ENCODE assay signal across 11 cellular contexts in the genomic region with DNA sequence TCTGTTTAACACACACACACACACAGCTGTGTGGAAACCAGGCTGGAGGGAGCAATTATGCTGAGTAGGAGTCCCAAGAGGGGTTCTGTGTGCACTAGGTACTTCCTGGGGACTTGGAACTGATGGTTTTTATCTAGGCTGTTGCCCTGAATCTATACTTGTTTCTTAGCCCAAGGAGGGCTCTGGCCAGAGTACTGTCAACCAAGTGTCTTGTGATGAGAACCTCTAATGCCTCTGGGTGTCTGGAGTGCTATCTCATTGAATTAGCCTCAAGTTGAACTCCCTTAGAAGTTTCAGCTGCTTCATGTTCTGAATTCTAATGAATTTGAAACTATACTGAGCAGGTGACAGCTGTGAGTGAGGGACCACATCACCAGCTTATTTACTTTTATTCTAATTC. TPM values are rescaled to one million over a fixed set of nuclear protein-coding genes. Genes with fewer than 3 reads are reported as not detected.
DNase-seq lines count a peak whose midpoint lies in the region; ATAC-seq and TF ChIP-seq lines count a peak whose summit lies in the region.
"Had no signal": no experiment of that assay in that cellular context is flagged by ENCODE, and none has a peak within 500 bp of the region (broad histone marks: within the 10 kb centered on the region; RNA-seq: fewer than 3 reads in every experiment).

No MANE protein-coding gene starts in this region.

- in situ Hi-C loops in Panc1 (cut with HindIII; ENCODE audit: low pct_unique_long_range_greater_than_20kb, low sequenced_read_pairs): no loop called here

- no peak overlapping the region for H3K4me3 ChIP-seq in Panc1 (ENCODE audit: low read depth in 2 of 2, low read length in 2 of 2)

- ATAC-seq in Right ventricle myocardium inferior: peak; percentile 85
- peak; percentile 64 for ATAC-seq in HG03565 (IDR thresholded peaks at IDR 0.05; ENCODE audit: unreplicated experiment)
- no peak for ATAC-seq in Panc1
- no peak for ATAC-seq in SK-N-SH treated with all-trans-retinoic acid at 6 μM for 48 hours

- intact Hi-C loops in Right ventricle myocardium inferior (cut with DNase I) (no loop called here), cardiac septum (cut with DNase I) (no loop called here), Panc1 (cut with micrococcal nuclease; ENCODE audit: unreplicated experiment) (no loop called here)

- no peak for TF ChIP-seq CTCF in Panc1 (IDR thresholded peaks at IDR 0.05)

- peak overlapping the region; percentile 99 for H3K27ac ChIP-seq in Panc1 (ENCODE audit: low read length)

- no peaks in the 10 kb centered on the region for H3K9me3 ChIP-seq in Panc1 (ENCODE audit: control insufficient read depth, insufficient read depth, low read depth, low read length)

- CTCF ChIA-PET in Panc1 (lab: Charles Lee): no interaction called here

- no TSS peak for BruUV-seq in Panc1 (replicated peaks; lab: Mats Ljungman, UMichigan)

- H3K27me3 ChIP-seq in Panc1 (ENCODE audit: control insufficient read depth, insufficient read depth, low read length): no peaks in the 10 kb centered on the region

- peaks cover 53% of the 10 kb centered on the region for H3K4me1 ChIP-seq in Panc1 (ENCODE audit: control insufficient read depth, insufficient read depth, low read length)

- POLR2A ChIA-PET in Panc1 (lab: Charles Lee): no interaction called here

- DNase-seq in Right ventricle myocardium inferior (ENCODE audit: missing footprints): no peak
- no peak for DNase-seq in cardiac septum (ENCODE audit: low spot score)
- no peak for DNase-seq in Panc1 (ENCODE audit: low read depth, low spot score)
- no peak for DNase-seq in SW480 (ENCODE audit: low spot score)
- DNase-seq in AG08395 (ENCODE audit: low spot score): no peak
- no peak for DNase-seq in foreskin melanocyte
- DNase-seq: immature natural killer cell; NCI-H510A; stimulated activated CD4-positive, alpha-beta T cell treated with anti-CD3 and anti-CD28 coated beads, Interleukin-2, amount 100 ng/mL, for 48 hours had no signal

- no peaks in the 10 kb centered on the region for H3K36me3 ChIP-seq in Panc1 (ENCODE audit: control insufficient read depth, insufficient read depth, low read length)

TF ChIP-seq in SK-N-SH treated with all-trans-retinoic acid at 6 μM for 48 hours, 23 proteins besides CTCF, POLR2A, EP300 and RAD21:
- TF ChIP-seq ISL1 (CRISPR knock-in tag; IDR thresholded peaks at IDR 0.05): no peak
- TF ChIP-seq GLIS3 (CRISPR knock-in tag; IDR thresholded peaks at IDR 0.05): no peak
- no peak for TF ChIP-seq ZFP30 (CRISPR knock-in tag; IDR thresholded peaks at IDR 0.05)
- TF ChIP-seq, protein P1, sequence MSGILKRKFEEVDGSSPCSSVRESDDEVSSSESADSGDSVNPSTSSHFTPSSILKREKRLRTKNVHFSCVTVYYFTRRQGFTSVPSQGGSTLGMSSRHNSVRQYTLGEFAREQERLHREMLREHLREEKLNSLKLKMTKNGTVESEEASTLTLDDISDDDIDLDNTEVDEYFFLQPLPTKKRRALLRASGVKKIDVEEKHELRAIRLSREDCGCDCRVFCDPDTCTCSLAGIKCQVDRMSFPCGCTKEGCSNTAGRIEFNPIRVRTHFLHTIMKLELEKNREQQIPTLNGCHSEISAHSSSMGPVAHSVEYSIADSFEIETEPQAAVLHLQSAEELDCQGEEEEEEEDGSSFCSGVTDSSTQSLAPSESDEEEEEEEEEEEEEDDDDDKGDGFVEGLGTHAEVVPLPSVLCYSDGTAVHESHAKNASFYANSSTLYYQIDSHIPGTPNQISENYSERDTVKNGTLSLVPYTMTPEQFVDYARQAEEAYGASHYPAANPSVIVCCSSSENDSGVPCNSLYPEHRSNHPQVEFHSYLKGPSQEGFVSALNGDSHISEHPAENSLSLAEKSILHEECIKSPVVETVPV (CRISPR knock-in tag; IDR thresholded peaks at IDR 0.05): no peak

RNA-seq across cellular contexts. Expression of gene ARHGAP24, which starts 16.6 kb away (rescaled TPM):
- total RNA-seq in Right ventricle myocardium inferior (10.6 TPM), cardiac septum (60.1 TPM), Panc1 (2021; ENCODE audit: unreplicated experiment) (17.4 TPM)
- 10.7 TPM for polyA plus RNA-seq in Panc1 (2012; ENCODE audit: insufficient read length)

Comparison
In these comparisons a context has a peak if more than half of its experiments do, and no peak if none do; other contexts are left out.
1. ATAC-seq: peak in Right ventricle myocardium inferior (single experiment) and HG03565 (single experiment); none in Panc1 (single experiment) and SK-N-SH treated with all-trans-retinoic acid at 6 μM for 48 hours (single experiment).